ENCODE assay signal across 23 cellular contexts in genomic region chr17:49722066-49722465, GRCh38. TPM values are rescaled to one million over a fixed set of nuclear protein-coding genes. Genes with fewer than 3 reads are reported as not detected.
DNase-seq lines count a peak whose midpoint lies in the region; ATAC-seq and TF ChIP-seq lines count a peak whose summit lies in the region.
"Had no signal": no experiment of that assay in that cellular context is flagged by ENCODE, and none has a peak within 500 bp of the region (broad histone marks: within the 10 kb centered on the region; RNA-seq: fewer than 3 reads in every experiment).

No MANE protein-coding gene starts in this region.

- no peaks in the 10 kb centered on the region for H3K9me3 Mint-ChIP-seq in effector memory CD8-positive, alpha-beta T cell
- peaks cover 4% of the 10 kb centered on the region for H3K9me3 Mint-ChIP-seq in nephron
- H3K9me3 Mint-ChIP-seq: activated T-helper 17 cell treated with anti-CD3 and anti-CD28 coated beads, Interleukin-2, amount 50 U/mL, for 72 hours; CD4-positive, CD25-positive, alpha-beta regulatory T cell had no signal

- H3K36me3 ChIP-seq in right atrium auricular region (peaks cover 15% of the 10 kb centered on the region), mammary epithelial cell (ENCODE audit: insufficient read depth, low read length) (no peaks in the 10 kb centered on the region)
- H3K36me3 ChIP-seq: MG63 had no signal

- no peaks in the 10 kb centered on the region for H3K27me3 ChIP-seq in right atrium auricular region
- H3K27me3 ChIP-seq in mammary epithelial cell (ENCODE audit: insufficient read depth, low read length): no peaks in the 10 kb centered on the region
- H3K27me3 ChIP-seq: body of pancreas, MG63 had no signal

- no peak overlapping the region for H3K4me3 Mint-ChIP-seq in effector memory CD8-positive, alpha-beta T cell
- peak overlapping the region in 1 of 3 experiments; percentile 14 for H3K4me3 Mint-ChIP-seq in nephron
- H3K4me3 Mint-ChIP-seq: activated naive CD8-positive, alpha-beta T cell treated with anti-CD3 and anti-CD28 coated beads for 36 hours; activated T-helper 17 cell treated with anti-CD3 and anti-CD28 coated beads, Interleukin-2, amount 50 U/mL, for 72 hours; CD4-positive, CD25-positive, alpha-beta regulatory T cell; nephron progenitor cell had no signal

- no peak overlapping the region for H3K4me2 ChIP-seq in mammary epithelial cell (ENCODE audit: insufficient read depth, low read depth, low read length)

- no peak for DNase-seq in right atrium auricular region (ENCODE audit: low spot score)
- no peak for DNase-seq in Right ventricle myocardium inferior (ENCODE audit: missing footprints)
- DNase-seq in effector memory CD8-positive, alpha-beta T cell: no peak
- no peak for DNase-seq in COLO668 (lab: John Stamatoyannopoulos, UW; ENCODE audit: unreplicated experiment)
- DNase-seq in NCI-H446 (lab: John Stamatoyannopoulos, UW): no peak
- DNase-seq in T-helper 2 cell: no peak
- no peak for DNase-seq in mammary epithelial cell
- DNase-seq: activated naive CD8-positive, alpha-beta T cell treated with anti-CD3 and anti-CD28 coated beads for 36 hours; body of pancreas; CD4-positive, CD25-positive, alpha-beta regulatory T cell; DMS79; hippocampal formation; islet precursor cell; MG63; NCI-H1417 treated with DMSO at 0.1 percent for 48 hours; NCI-H526; nephron progenitor cell; stimulated activated CD4-positive, alpha-beta T cell treated with anti-CD3 and anti-CD28 coated beads, Interleukin-4, amount 100 ng/mL, for 4 hours; substantia nigra had no signal

- BruUV-seq in mammary epithelial cell (replicated peaks; lab: Mats Ljungman, UMichigan): no TSS peak

- H3K27ac ChIP-seq in right atrium auricular region (peak overlapping the region; percentile 64), mammary epithelial cell (ENCODE audit: insufficient read depth, low read depth, low read length) (no peak overlapping the region)
- H3K27ac ChIP-seq: body of pancreas, RWPE1 had no signal

- ATAC-seq in Right ventricle myocardium inferior: no peak
- no peak for ATAC-seq in effector memory CD8-positive, alpha-beta T cell (replicated peaks)
- ATAC-seq: activated T-helper 17 cell treated with anti-CD3 and anti-CD28 coated beads, Interleukin-2, amount 50 U/mL, for 72 hours; body of pancreas had no signal

- CTCF ChIA-PET in mammary epithelial cell (lab: Charles Lee; ENCODE audit: low non-redundant PET): no interaction called here

- H3K4me3 ChIP-seq in right atrium auricular region (no peak overlapping the region), mammary epithelial cell (replicated peaks in 1 of 3; ENCODE audit: insufficient read depth in 1 of 3, low read depth in 2 of 3, low read length in 3 of 3) (no peak overlapping the region)
- H3K4me3 ChIP-seq: body of pancreas, coronary artery, MG63 had no signal

- TF ChIP-seq CTCF in right atrium auricular region (IDR thresholded peaks at IDR 0.05) (no peak), nephron (IDR thresholded peaks at IDR 0.05; ENCODE audit: unreplicated experiment in 3 of 3) (no peak), mammary epithelial cell (conservative IDR thresholded peaks at IDR 0.05 in 1 of 2, IDR thresholded peaks at IDR 0.05 in 1 of 2; ENCODE audit: extremely low read depth in 1 of 2, insufficient read depth in 1 of 2, low read depth in 1 of 2, low read length in 2 of 2) (no peak)

- H3K36me3 Mint-ChIP-seq in effector memory CD8-positive, alpha-beta T cell (ENCODE audit: insufficient read depth): peaks cover 89% of the 10 kb centered on the region
- peaks cover 40% of the 10 kb centered on the region for H3K36me3 Mint-ChIP-seq in nephron (ENCODE audit: low read depth)

- peaks cover 35 to 36% of the 10 kb centered on the region in 2 donors for H3K4me1 Mint-ChIP-seq in effector memory CD8-positive, alpha-beta T cell (ENCODE audit: low read depth in 2 of 2)
- H3K4me1 Mint-ChIP-seq in nephron: peaks cover 50% of the 10 kb centered on the region

- no peaks in the 10 kb centered on the region for H3K27me3 Mint-ChIP-seq in effector memory CD8-positive, alpha-beta T cell
- H3K27me3 Mint-ChIP-seq in nephron (ENCODE audit: low read depth): no peaks in the 10 kb centered on the region
- H3K27me3 Mint-ChIP-seq: activated naive CD8-positive, alpha-beta T cell treated with anti-CD3 and anti-CD28 coated beads for 36 hours; activated T-helper 17 cell treated with anti-CD3 and anti-CD28 coated beads, Interleukin-2, amount 50 U/mL, for 72 hours; CD4-positive, CD25-positive, alpha-beta regulatory T cell had no signal

- peaks cover 0 to 49% of the 10 kb centered on the region in 2 donors for H3K4me1 ChIP-seq in right atrium auricular region
- peaks cover 6% of the 10 kb centered on the region for H3K4me1 ChIP-seq in mammary epithelial cell (ENCODE audit: insufficient read depth, low read length)

- in situ Hi-C loops in mammary epithelial cell (cut with MboI; ENCODE audit: low sequenced_read_pairs in 2 of 2): loop anchor here in 1 of 2 donors (25.0 kb wide), 2 partner anchors 115 to 310 kb away; partner anchors contain the start of genes PHB1 and TAC4

- H3K9me3 ChIP-seq in right atrium auricular region (no peaks in the 10 kb centered on the region), mammary epithelial cell (replicated peaks; ENCODE audit: insufficient read depth, low read length) (no peaks in the 10 kb centered on the region)
- H3K9me3 ChIP-seq: body of pancreas, MG63 had no signal

- no CpG with 5 or more reads among the region's 3 CpGs for WGBS in mammary epithelial cell (ENCODE audit: low coverage, missing lambda C conversion rate)

- intact Hi-C loops in Right ventricle myocardium inferior (cut with DNase I) (no loop called here), mammary epithelial cell (cut with micrococcal nuclease) (no loop called here)

- H2AFZ ChIP-seq in mammary epithelial cell (ENCODE audit: low read depth, low read length): no peak overlapping the region

- H3K79me2 ChIP-seq in mammary epithelial cell (ENCODE audit: insufficient read depth, low read length): no peaks in the 10 kb centered on the region

- H3K9ac ChIP-seq in mammary epithelial cell (ENCODE audit: insufficient read depth, low read length): no peak overlapping the region

- dilution Hi-C loops in mammary epithelial cell (cut with HindIII; ENCODE audit: low sequenced_read_pairs): no loop called here

- H3K27ac Mint-ChIP-seq in effector memory CD8-positive, alpha-beta T cell: peak overlapping the region; percentile 90 to 93
- peak overlapping the region; percentile 99 to 100 (median 100) for H3K27ac Mint-ChIP-seq in nephron
- H3K27ac Mint-ChIP-seq: activated naive CD8-positive, alpha-beta T cell treated with anti-CD3 and anti-CD28 coated beads for 36 hours had no signal

- no peaks in the 10 kb centered on the region for H4K20me1 ChIP-seq in mammary epithelial cell (ENCODE audit: insufficient read depth, low read length)

RNA-seq across cellular contexts. Expression of gene SLC35B1, which starts 14.3 kb away (rescaled TPM):
- total RNA-seq in right atrium auricular region (10 to 100 TPM; 54.1 to 83.6 TPM), Right ventricle myocardium inferior (59.3 TPM), mammary epithelial cell (10 to 100 TPM; 35.5 to 55.9 TPM)
- polyA plus RNA-seq in mammary epithelial cell: 59.2 TPM
- 141 TPM for polyA minus RNA-seq in mammary epithelial cell

RNA-seq across cellular contexts. Expression of gene FAM117A, which starts 41.9 kb away (rescaled TPM):
- total RNA-seq in right atrium auricular region (10 to 100 TPM; 15.1 to 15.5 TPM), Right ventricle myocardium inferior (10.3 TPM), mammary epithelial cell (1 to 10 TPM; 2.8 to 5.9 TPM)
- 8.8 TPM for polyA plus RNA-seq in mammary epithelial cell
- 14.2 TPM for polyA minus RNA-seq in mammary epithelial cell

RNA-seq across cellular contexts. Expression of gene SPOP, which starts 44.2 kb away (rescaled TPM):
- total RNA-seq in right atrium auricular region (10 to 100 TPM; 40.9 to 71.8 TPM), Right ventricle myocardium inferior (73.1 TPM), mammary epithelial cell (10 to 100 TPM; 36.0 to 49.8 TPM)
- 25.3 TPM for polyA plus RNA-seq in mammary epithelial cell
- 42.4 TPM for polyA minus RNA-seq in mammary epithelial cell
